Comparison of ENCODE assay signal across 1 cellular context in genomic region chr20:37285664-37286374, GRCh38.
TF ChIP-seq lines count a peak whose summit lies in the region.

No MANE protein-coding gene starts in this region.

TF ChIP-seq in HepG2, 621 proteins besides CTCF, POLR2A, EP300 and RAD21 (continued from another document and continues in another):
- TF ChIP-seq CENPBD1 (CRISPR knock-in tag; IDR thresholded peaks at IDR 0.05; ENCODE audit: borderline replicate concordance, low read depth): no peak
- TF ChIP-seq POLR2AphosphoS2 (IDR thresholded peaks at IDR 0.05; ENCODE audit: low read depth, low read length): no peak
- TF ChIP-seq EHMT2 (IDR thresholded peaks at IDR 0.05; ENCODE audit: borderline replicate concordance, low read depth, low read length): no peak; the same call in 1 of the 2 replicates
- no peak for TF ChIP-seq ETV6 (CRISPR knock-in tag; conservative IDR thresholded peaks at IDR 0.05)
- TF ChIP-seq FOXO1 (CRISPR knock-in tag; IDR thresholded peaks at IDR 0.05): peak; percentile 68; the same call in 1 of the 2 replicates
- TF ChIP-seq ZNF574 (CRISPR knock-in tag; IDR thresholded peaks at IDR 0.05): peak; percentile 54
- no peak; the same call in 1 of the 2 replicates for TF ChIP-seq JUN (CRISPR knock-in tag; IDR thresholded peaks at IDR 0.05)
- no peak for TF ChIP-seq NFE2L1 (CRISPR knock-in tag; IDR thresholded peaks at IDR 0.05; ENCODE audit: borderline replicate concordance)
- TF ChIP-seq IKZF1 (IDR thresholded peaks at IDR 0.05): no peak
- 0 out of 2 replicates have a peak, but pooled peaks have one; percentile 45 for TF ChIP-seq ZBED4 (CRISPR knock-in tag; IDR thresholded peaks at IDR 0.05; ENCODE audit: borderline replicate concordance)
- TF ChIP-seq ZNF124 (CRISPR knock-in tag; IDR thresholded peaks at IDR 0.05): no peak; the same call in 1 of the 2 replicates
- TF ChIP-seq ZNF362 (CRISPR knock-in tag; IDR thresholded peaks at IDR 0.05; ENCODE audit: borderline replicate concordance): no peak
- no peak for TF ChIP-seq ZNF619 (CRISPR knock-in tag; IDR thresholded peaks at IDR 0.05)
- TF ChIP-seq ZNF468 (CRISPR knock-in tag; IDR thresholded peaks at IDR 0.05): no peak
- peak; percentile 82 for TF ChIP-seq SOX5 (CRISPR knock-in tag; IDR thresholded peaks at IDR 0.05; ENCODE audit: borderline replicate concordance)
- TF ChIP-seq CEBPB (IDR thresholded peaks at IDR 0.05; ENCODE audit: borderline replicate concordance, low read depth, low read length): peak; percentile 79
- TF ChIP-seq ZNF850 (CRISPR knock-in tag; conservative IDR thresholded peaks at IDR 0.05): no peak
- no peak for TF ChIP-seq ATRX (CRISPR knock-in tag; IDR thresholded peaks at IDR 0.05; ENCODE audit: borderline replicate concordance)
- peak; percentile 64; the same call in 1 of the 2 replicates for TF ChIP-seq KDM2A (CRISPR knock-in tag; IDR thresholded peaks at IDR 0.05; ENCODE audit: borderline replicate concordance, low read depth)
- TF ChIP-seq ZNF260 (CRISPR knock-in tag; IDR thresholded peaks at IDR 0.05; ENCODE audit: borderline replicate concordance, low read depth): no peak
- no peak for TF ChIP-seq ZBTB10 (CRISPR knock-in tag; IDR thresholded peaks at IDR 0.05; ENCODE audit: borderline replicate concordance)
- no peak for TF ChIP-seq MTF1 (CRISPR knock-in tag; IDR thresholded peaks at IDR 0.05)
- peak; percentile 74; the same call in 1 of the 2 replicates for TF ChIP-seq ZBTB43 (CRISPR knock-in tag; conservative IDR thresholded peaks at IDR 0.05)
- TF ChIP-seq ZNF841 (CRISPR knock-in tag; IDR thresholded peaks at IDR 0.05; ENCODE audit: borderline replicate concordance): peak; percentile 49; the same call in 1 of the 2 replicates
- no peak for TF ChIP-seq ATM (IDR thresholded peaks at IDR 0.05; ENCODE audit: borderline replicate concordance)
- peak; percentile 82 for TF ChIP-seq IRF2 (CRISPR knock-in tag; IDR thresholded peaks at IDR 0.05)
- TF ChIP-seq ZNF367 (CRISPR knock-in tag; IDR thresholded peaks at IDR 0.05; ENCODE audit: borderline replicate concordance): no peak
- TF ChIP-seq REPIN1 (CRISPR knock-in tag; IDR thresholded peaks at IDR 0.05; ENCODE audit: borderline replicate concordance, low read depth): peak; percentile 76; the same call in 1 of the 2 replicates
- no peak for TF ChIP-seq ZBTB40 (IDR thresholded peaks at IDR 0.05)
- TF ChIP-seq ZBTB40 (CRISPR knock-in tag; IDR thresholded peaks at IDR 0.05): peak; percentile 76
- no peak for TF ChIP-seq PHB2 (IDR thresholded peaks at IDR 0.05; ENCODE audit: partially characterized antibody)
